16 cellular contexts compared by ENCODE assay signal in genomic region chr10:78044179-78044578, GRCh38. TPM values are rescaled to one million over a fixed set of nuclear protein-coding genes. Genes with fewer than 3 reads are reported as not detected.
DNase-seq lines count a peak whose midpoint lies in the region; ATAC-seq, FAIRE-seq and TF ChIP-seq lines count a peak whose summit lies in the region.
"Had no signal": no experiment of that assay in that cellular context is flagged by ENCODE, and none has a peak within 500 bp of the region (broad histone marks: within the 10 kb centered on the region; RNA-seq: fewer than 3 reads in every experiment).

No MANE protein-coding gene starts in this region.

- ATAC-seq in A549, result peak; percentile 37 to 47; a peak in 5 of 6 replicates
- no peak for ATAC-seq in effector memory CD8-positive, alpha-beta T cell (replicated peaks)
- no peak for ATAC-seq in gastroesophageal sphincter
- ATAC-seq: GM12878 had no signal

- no peak overlapping the region for H3K9ac ChIP-seq in SK-N-MC (ENCODE audit: insufficient read length)
- H3K9ac ChIP-seq: BLaER1 had no signal

- CTCF ChIA-PET in A549 (lab: Yijun Ruan, JAX), result interaction anchor here (6.9 kb wide), 1 partner anchor 1151 kb away, joined by 97 read pairs; no protein-coding TSS in a partner anchor
- CTCF ChIA-PET in Caco-2 (lab: Charles Lee), result no interaction called here
- CTCF ChIA-PET in CD4-positive, alpha-beta memory T cell (lab: Charles Lee; ENCODE audit: partially characterized antibody), result interaction anchor here (0.8 to 6.4 kb wide), 4 partner anchors 10 to 1153 kb away, joined by 3 to 60 read pairs (median 4); partner anchors contain the start of gene RPS24

- no peaks in the 10 kb centered on the region for H3K27me3 ChIP-seq in Caco-2 (replicated peaks; ENCODE audit: control insufficient read depth, insufficient read depth, low read length)
- no peaks in the 10 kb centered on the region for H3K27me3 ChIP-seq in gastroesophageal sphincter
- no peaks in the 10 kb centered on the region for H3K27me3 ChIP-seq in CD4-positive, alpha-beta memory T cell (ENCODE audit: insufficient read depth, low read length)
- H3K27me3 ChIP-seq: BLaER1, heart right ventricle had no signal

- no peak overlapping the region for H3K4me2 ChIP-seq in A549

- H3K9me3 Mint-ChIP-seq in Caco-2 (ENCODE audit: unreplicated experiment), result no peaks in the 10 kb centered on the region
- H3K9me3 Mint-ChIP-seq in effector memory CD8-positive, alpha-beta T cell, result no peaks in the 10 kb centered on the region
- no peaks in the 10 kb centered on the region for H3K9me3 Mint-ChIP-seq in CD4-positive, alpha-beta memory T cell

- H3K36me3 Mint-ChIP-seq in Caco-2 (ENCODE audit: insufficient read depth, unreplicated experiment), result peaks cover 70% of the 10 kb centered on the region
- peaks cover 33% of the 10 kb centered on the region for H3K36me3 Mint-ChIP-seq in effector memory CD8-positive, alpha-beta T cell (ENCODE audit: insufficient read depth)
- H3K36me3 Mint-ChIP-seq in CD4-positive, alpha-beta memory T cell, result peaks cover 30 to 44% of the 10 kb centered on the region in 2 donors

- no TSS peak for BruUV-seq in Caco-2 (replicated peaks; lab: Mats Ljungman, UMichigan)

- TF ChIP-seq CTCF in A549 (IDR thresholded peaks at IDR 0.05), result no peak
- TF ChIP-seq CTCF in Caco-2 (IDR thresholded peaks at IDR 0.05; ENCODE audit: insufficient read depth in 1 of 2, low read depth in 1 of 2, low read length in 1 of 2, severe bottlenecking in 1 of 2, unreplicated experiment in 1 of 2), result no peak
- TF ChIP-seq CTCF in gastroesophageal sphincter (IDR thresholded peaks at IDR 0.05), result no peak

- H3K27me3 Mint-ChIP-seq in Caco-2 (ENCODE audit: insufficient read depth, unreplicated experiment), result no peaks in the 10 kb centered on the region
- no peaks in the 10 kb centered on the region for H3K27me3 Mint-ChIP-seq in effector memory CD8-positive, alpha-beta T cell
- H3K27me3 Mint-ChIP-seq in CD4-positive, alpha-beta memory T cell, result no peaks in the 10 kb centered on the region

- H3K4me3 Mint-ChIP-seq in Caco-2 (ENCODE audit: unreplicated experiment), result no peak overlapping the region
- no peak overlapping the region for H3K4me3 Mint-ChIP-seq in effector memory CD8-positive, alpha-beta T cell
- no peak overlapping the region for H3K4me3 Mint-ChIP-seq in CD4-positive, alpha-beta memory T cell

- TF ChIP-seq RAD21 in A549 (conservative IDR thresholded peaks at IDR 0.05 in 1 of 2, IDR thresholded peaks at IDR 0.05 in 1 of 2), result no peak

- DNase-seq in A549 (ENCODE audit: low read depth in 1 of 2, low spot score in 1 of 2) (no peak), Caco-2 (no peak), SK-N-MC (ENCODE audit: low read depth, low spot score) (no peak), pons (ENCODE audit: low spot score) (no peak), GF-D8 (lab: John Stamatoyannopoulos, UW) (no peak)
- no peak for DNase-seq in effector memory CD8-positive, alpha-beta T cell
- no peak for DNase-seq in CD4-positive, alpha-beta memory T cell
- DNase-seq: NCI-H2081 treated with DMSO at 0.1 percent for 48 hours, NCI-H748 treated with DMSO at 0.1 percent for 48 hours, SHP77 treated with DMSO at 0.1 percent for 48 hours had no signal

- H3K27ac ChIP-seq in A549, result no peak overlapping the region
- H3K27ac ChIP-seq in SK-N-MC, result peak overlapping the region; percentile 39; the same call in 1 of the 2 replicates
- H3K27ac ChIP-seq in gastroesophageal sphincter, result no peak overlapping the region
- no peak overlapping the region for H3K27ac ChIP-seq in CD4-positive, alpha-beta memory T cell (ENCODE audit: low read depth, low read length)
- H3K27ac ChIP-seq: BLaER1, coronary artery, heart right ventricle, prostate gland had no signal

- TF ChIP-seq POLR2A in A549 (IDR thresholded peaks at IDR 0.05; ENCODE audit: low read length) (no peak), gastroesophageal sphincter (IDR thresholded peaks at IDR 0.05) (no peak)

- POLR2A ChIA-PET in A549 (lab: Yijun Ruan, JAX), result no interaction called here
- POLR2A ChIA-PET in Caco-2 (lab: Charles Lee), result no interaction called here
- POLR2A ChIA-PET in CD4-positive, alpha-beta memory T cell (lab: Charles Lee; ENCODE audit: partially characterized antibody), result interaction anchor here (3.3 kb wide), 1 partner anchor 10 kb away, joined by 16 read pairs; the partner anchor contains the start of gene RPS24

- H3K4me3 ChIP-seq in A549 (no peak overlapping the region), Caco-2 (ENCODE audit: low read depth, low read length) (no peak overlapping the region), SK-N-MC (no peak overlapping the region), gastroesophageal sphincter (no peak overlapping the region)
- H3K4me3 ChIP-seq in CD4-positive, alpha-beta memory T cell (ENCODE audit: low read length in 2 of 2), result no peak overlapping the region
- H3K4me3 ChIP-seq: BLaER1, coronary artery, GM12878, heart right ventricle, prostate gland had no signal

- intact Hi-C loops in Caco-2 (cut with micrococcal nuclease; ENCODE audit: unreplicated experiment), result loop anchor here (10.0 kb wide), 1 partner anchor 1011 kb away; no protein-coding TSS in a partner anchor
- intact Hi-C loops in CD4-positive, alpha-beta memory T cell (cut with micrococcal nuclease), result no loop called here

- H3K9me3 ChIP-seq in A549, result no peaks in the 10 kb centered on the region
- H3K9me3 ChIP-seq in Caco-2, result no peaks in the 10 kb centered on the region
- no peaks in the 10 kb centered on the region for H3K9me3 ChIP-seq in SK-N-MC (ENCODE audit: low read depth, low read length)
- H3K9me3 ChIP-seq in gastroesophageal sphincter, result no peaks in the 10 kb centered on the region
- H3K9me3 ChIP-seq in CD4-positive, alpha-beta memory T cell (ENCODE audit: control insufficient read depth in 1 of 2, low read length in 2 of 2), result no peaks in the 10 kb centered on the region
- H3K9me3 ChIP-seq: BLaER1, heart right ventricle, prostate gland had no signal

- H3K4me1 ChIP-seq in A549 (peaks cover 14% of the 10 kb centered on the region; the same call in 2 of the 3 replicates), Caco-2 (no peaks in the 10 kb centered on the region), gastroesophageal sphincter (peaks cover 0 to 34% (median 0%) of the 10 kb centered on the region in 3 donors)
- H3K4me1 ChIP-seq in CD4-positive, alpha-beta memory T cell (ENCODE audit: insufficient read depth, low read length), result peaks cover 14% of the 10 kb centered on the region

- peaks cover 7% of the 10 kb centered on the region for H3K4me1 Mint-ChIP-seq in Caco-2 (ENCODE audit: low read depth, unreplicated experiment)
- H3K4me1 Mint-ChIP-seq in effector memory CD8-positive, alpha-beta T cell (ENCODE audit: low read depth in 2 of 2), result peaks cover 25 to 32% of the 10 kb centered on the region in 2 donors
- H3K4me1 Mint-ChIP-seq in CD4-positive, alpha-beta memory T cell, result peaks cover 13 to 42% (median 24%) of the 10 kb centered on the region in 4 donors

- FAIRE-seq in A549 (lab: Jason Lieb, UNC), result no peak
- FAIRE-seq: GM12878 had no signal

- H3K36me3 ChIP-seq in Caco-2 (ENCODE audit: control insufficient read depth, insufficient read depth, low read length) (peaks cover 8% of the 10 kb centered on the region), SK-N-MC (ENCODE audit: insufficient read depth, low read length) (peaks cover 35% of the 10 kb centered on the region), gastroesophageal sphincter (peaks cover 0 to 46% of the 10 kb centered on the region in 2 donors)
- H3K36me3 ChIP-seq in CD4-positive, alpha-beta memory T cell (ENCODE audit: insufficient read depth, low read length), result peaks cover 27% of the 10 kb centered on the region
- H3K36me3 ChIP-seq: prostate gland had no signal

- no peak for TF ChIP-seq EP300 in A549 (IDR thresholded peaks at IDR 0.05)
- no peak for TF ChIP-seq EP300 in gastroesophageal sphincter (IDR thresholded peaks at IDR 0.05)

- peak overlapping the region; percentile 1 for H3K27ac Mint-ChIP-seq in Caco-2 (ENCODE audit: unreplicated experiment)
- H3K27ac Mint-ChIP-seq in effector memory CD8-positive, alpha-beta T cell, result peak overlapping the region; percentile 25 to 69
- peak overlapping the region in 2 of 7 donors; percentile 7 to 21 for H3K27ac Mint-ChIP-seq in CD4-positive, alpha-beta memory T cell

TF ChIP-seq in A549, 52 proteins besides CTCF, POLR2A, EP300 and RAD21 (continues in another document):
- TF ChIP-seq TFCP2L1 (CRISPR knock-in tag; IDR thresholded peaks at IDR 0.05) (no peak), KDM5A (IDR thresholded peaks at IDR 0.05) (no peak), NR3C1 (IDR thresholded peaks at IDR 0.05) (no peak), HOXB13 (CRISPR knock-in tag; IDR thresholded peaks at IDR 0.05; ENCODE audit: low read depth) (no peak), HOXB5 (CRISPR knock-in tag; IDR thresholded peaks at IDR 0.05) (no peak), JUN (IDR thresholded peaks at IDR 0.05) (no peak), HDAC2 (IDR thresholded peaks at IDR 0.05) (no peak), USF2 (IDR thresholded peaks at IDR 0.05) (no peak)

RNA-seq across cellular contexts. Expression of gene RPS24, which starts 10.5 kb away (rescaled TPM):
- 4,520 and 5,509 TPM in 2 replicates for polyA plus RNA-seq in A549 (2011; rRNA removed)
- 3,083 and 4,108 TPM in 2 replicates for polyA plus RNA-seq in A549 (2012; cell fraction: cytosol; rRNA removed)
- 625 and 683 TPM in 2 replicates for polyA plus RNA-seq in A549 (2012; cell fraction: nucleus; rRNA removed)
- polyA plus RNA-seq in A549 (2017; fragmentation: RNase III; extraction: RNeasy Plus Mini Kit Qiagen cat#74134 plus additional on column Dnase treatment), result 4,263 to 5,459 TPM (median 4,332 TPM) in 3 replicates
- 476 and 648 TPM in 2 replicates for polyA minus RNA-seq in A549 (2011; rRNA and poly(A)+ RNA removed)
- total RNA-seq in Caco-2 (2022), result 2,311 and 2,407 TPM in 2 replicates
- 1,000 to 10,000 TPM; 1,244 to 3,223 (median 2,309) TPM for total RNA-seq in gastroesophageal sphincter
- 1,000 to 10,000 TPM; 1,748 to 1,885 TPM for total RNA-seq in CD4-positive, alpha-beta memory T cell
- polyA plus RNA-seq in CD4-positive, alpha-beta memory T cell, result 100 to 1,000 TPM; 778 to 921 TPM

RNA-seq across cellular contexts. Expression of gene POLR3A, which starts 14.9 kb away (rescaled TPM):
- polyA plus RNA-seq in A549 (2011; rRNA removed) (17.7 and 19.0 TPM in 2 replicates), A549 (2017; fragmentation: RNase III; extraction: RNeasy Plus Mini Kit Qiagen cat#74134 plus additional on column Dnase treatment) (10.9 to 11.5 TPM (median 11.5 TPM) in 3 replicates)
- 6.9 and 7.9 TPM in 2 replicates for polyA plus RNA-seq in A549 (2012; cell fraction: cytosol; rRNA removed)
- polyA plus RNA-seq in A549 (2012; cell fraction: nucleus; rRNA removed), result 12.6 and 16.8 TPM in 2 replicates
- 32.2 and 34.9 TPM in 2 replicates for polyA minus RNA-seq in A549 (2011; rRNA and poly(A)+ RNA removed)
- total RNA-seq in Caco-2 (2022) (25.5 and 29.1 TPM in 2 replicates), gastroesophageal sphincter (10 to 100 TPM in 3 of 4 donors, 1 to 10 TPM in 1; 10.0 to 13.5 (median 12.0) TPM)
- 10 to 100 TPM; 16.9 to 17.6 TPM for total RNA-seq in CD4-positive, alpha-beta memory T cell
- polyA plus RNA-seq in CD4-positive, alpha-beta memory T cell, result 1 to 10 TPM; 4.5 to 9.6 TPM

Comparison
In these comparisons a context has a peak if more than half of its experiments do, and no peak if none do; other contexts are left out.
1. ATAC-seq: peak in A549 (2 of 2); none in effector memory CD8-positive, alpha-beta T cell (single experiment) and gastroesophageal sphincter (single experiment).